Comparison of ENCODE assay signal across 1 cellular context in genomic region chr14:34985740-34986139, GRCh38.
TF ChIP-seq lines count a peak whose summit lies in the region.

No MANE protein-coding gene starts in this region.

TF ChIP-seq in SK-N-SH, 30 proteins besides CTCF, POLR2A, EP300 and RAD21 (continued from another document):
- TF ChIP-seq, protein P1, sequence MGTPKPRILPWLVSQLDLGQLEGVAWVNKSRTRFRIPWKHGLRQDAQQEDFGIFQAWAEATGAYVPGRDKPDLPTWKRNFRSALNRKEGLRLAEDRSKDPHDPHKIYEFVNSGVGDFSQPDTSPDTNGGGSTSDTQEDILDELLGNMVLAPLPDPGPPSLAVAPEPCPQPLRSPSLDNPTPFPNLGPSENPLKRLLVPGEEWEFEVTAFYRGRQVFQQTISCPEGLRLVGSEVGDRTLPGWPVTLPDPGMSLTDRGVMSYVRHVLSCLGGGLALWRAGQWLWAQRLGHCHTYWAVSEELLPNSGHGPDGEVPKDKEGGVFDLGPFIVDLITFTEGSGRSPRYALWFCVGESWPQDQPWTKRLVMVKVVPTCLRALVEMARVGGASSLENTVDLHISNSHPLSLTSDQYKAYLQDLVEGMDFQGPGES (IDR thresholded peaks at IDR 0.05; ENCODE audit: low read depth, low read length), result no peak
- no peak for TF ChIP-seq SMC3 (IDR thresholded peaks at IDR 0.05; ENCODE audit: low read depth, low read length)
- no peak for TF ChIP-seq FOSL2 (IDR thresholded peaks at IDR 0.05; ENCODE audit: borderline replicate concordance, low read depth)
